Comparison of ENCODE assay signal across 11 cellular contexts in genomic region chr6:13725570-13725969, GRCh38. TPM values are rescaled to one million over a fixed set of nuclear protein-coding genes. Genes with fewer than 3 reads are reported as not detected.
A peak's percentile ranks its signal among the peaks of the same experiment; 100 is the strongest.
DNase-seq lines count a peak whose midpoint lies in the region; ATAC-seq, FAIRE-seq and TF ChIP-seq lines count a peak whose summit lies in the region.
"Had no signal": no experiment of that assay in that cellular context is flagged by ENCODE, and none has a peak within 500 bp of the region (broad histone marks: within the 10 kb centered on the region; RNA-seq: fewer than 3 reads in every experiment).

No MANE protein-coding gene starts in this region.

- H2AFZ ChIP-seq in SK-N-SH (ENCODE audit: low read depth): no peak overlapping the region

- peak overlapping the region; percentile 58 to 75 (median 60) for H3K4me3 Mint-ChIP-seq in T-cell

- no peaks in the 10 kb centered on the region for H3F3A ChIP-seq in SK-N-SH (replicated peaks; ENCODE audit: insufficient read depth)

- CTCF ChIA-PET in SK-N-SH (lab: Yijun Ruan, JAX) (interaction anchor here (0.7 kb wide), 1 partner anchor 13 kb away, joined by 3 read pairs; no protein-coding TSS in a partner anchor), T-cell (lab: Charles Lee) (interaction anchor here (0.6 to 0.7 kb wide), 3 partner anchors 49 to 1404 kb away, joined by 4 to 5 read pairs (median 5); no protein-coding TSS in a partner anchor)

- H3K27ac Mint-ChIP-seq in T-cell: peak overlapping the region; percentile 92 to 97

- H3K79me2 ChIP-seq in SK-N-SH (ENCODE audit: insufficient read depth): no peaks in the 10 kb centered on the region

- FAIRE-seq in bronchial epithelial cell (lab: Jason Lieb, UNC) (peak; percentile 92), small intestine (lab: Jason Lieb, UNC) (no peak)
- FAIRE-seq: islet of Langerhans had no signal

- no peaks in the 10 kb centered on the region for H3K9me3 ChIP-seq in SK-N-SH
- H3K9me3 ChIP-seq in small intestine (ENCODE audit: control insufficient read depth, low read depth): no peaks in the 10 kb centered on the region

- H3K27me3 ChIP-seq in SK-N-SH (ENCODE audit: insufficient read depth): no peaks in the 10 kb centered on the region
- no peaks in the 10 kb centered on the region for H3K27me3 ChIP-seq in bronchial epithelial cell (ENCODE audit: control insufficient read depth, insufficient read depth, low read length)
- no peaks in the 10 kb centered on the region for H3K27me3 ChIP-seq in small intestine (ENCODE audit: control insufficient read depth in 2 of 2, insufficient read depth in 2 of 2, low read length in 2 of 2)

- no peak for DNase-seq in SK-N-SH
- DNase-seq in T-cell: peak in 4 of 34 experiments; percentile 11 to 25 (median 16)
- peak; percentile 98 for DNase-seq in bronchial epithelial cell (ENCODE audit: low read depth)
- peak; percentile 51 for DNase-seq in stimulated activated CD4-positive, alpha-beta T cell treated with anti-CD3 and anti-CD28 coated beads, Interleukin-4, amount 100 ng/mL, for 24 hours
- no peak for DNase-seq in hypothalamus (lab: John Stamatoyannopoulos, UW)
- DNase-seq in small intestine: no peak
- no peak for DNase-seq in NAMALWA (ENCODE audit: low spot score)
- DNase-seq: ACHN had no signal

- H3K9ac ChIP-seq in SK-N-SH: no peak overlapping the region

- 46% methylated on average over 2 of the region's 2 CpGs for WGBS in SK-N-SH (ENCODE audit: low lambda C conversion rate)
- 64 to 74% (median 67%) methylated on average over 2 of the region's 2 CpGs for WGBS in small intestine, 3 donors

- TF ChIP-seq RAD21 in SK-N-SH (IDR thresholded peaks at IDR 0.05; ENCODE audit: low read length): no peak

- no peaks in the 10 kb centered on the region for H3K9me2 ChIP-seq in SK-N-SH

- POLR2A ChIA-PET in SK-N-SH (lab: Yijun Ruan, JAX) (no interaction called here), T-cell (lab: Charles Lee) (no interaction called here)

- H3K36me3 ChIP-seq in SK-N-SH (replicated peaks in 1 of 2; ENCODE audit: control insufficient read depth in 1 of 2, insufficient read depth in 2 of 2, low read length in 1 of 2): no peaks in the 10 kb centered on the region
- H3K36me3 ChIP-seq in bronchial epithelial cell (ENCODE audit: control insufficient read depth, insufficient read depth, low read length): no peaks in the 10 kb centered on the region
- H3K36me3 ChIP-seq in small intestine (ENCODE audit: control insufficient read depth in 2 of 2, insufficient read depth in 2 of 2, low read length in 2 of 2): no peaks in the 10 kb centered on the region

- no peaks in the 10 kb centered on the region for H4K20me1 ChIP-seq in SK-N-SH (ENCODE audit: insufficient read depth)

- H3K4me2 ChIP-seq in SK-N-SH: no peak overlapping the region

- no peaks in the 10 kb centered on the region for H3K27me3 Mint-ChIP-seq in T-cell

- TF ChIP-seq CTCF in SK-N-SH (IDR thresholded peaks at IDR 0.05) (no peak), bronchial epithelial cell (IDR thresholded peaks at IDR 0.05; ENCODE audit: insufficient read depth, low read length, severe bottlenecking) (no peak)

- H3K4me3 ChIP-seq in SK-N-SH (ENCODE audit: low read depth in 2 of 2, low read length in 1 of 2) (no peak overlapping the region), bronchial epithelial cell (ENCODE audit: low read depth, low read length) (no peak overlapping the region), small intestine (ENCODE audit: low read depth in 1 of 2, low read length in 2 of 2) (no peak overlapping the region)

- H3K9me3 Mint-ChIP-seq in T-cell: no peaks in the 10 kb centered on the region

- H3K4me1 ChIP-seq in SK-N-SH (ENCODE audit: control insufficient read depth in 1 of 2, insufficient read depth in 2 of 2, low read depth in 1 of 2, low read length in 1 of 2) (peaks cover 0 to 14% of the 10 kb centered on the region in 2 experiments; a peak in 3 of 4 replicates), small intestine (ENCODE audit: control insufficient read depth in 2 of 2, insufficient read depth in 1 of 2, low read depth in 1 of 2, low read length in 1 of 2) (no peaks in the 10 kb centered on the region)

- H3K36me3 Mint-ChIP-seq in T-cell: no peaks in the 10 kb centered on the region

- no peak for TF ChIP-seq EP300 in SK-N-SH (IDR thresholded peaks at IDR 0.05; ENCODE audit: borderline replicate concordance in 1 of 2, low read depth in 1 of 2, low read length in 1 of 2)

- no peak overlapping the region for H3K27ac ChIP-seq in SK-N-SH (ENCODE audit: low read depth in 2 of 2, low read length in 1 of 2)
- H3K27ac ChIP-seq in small intestine (ENCODE audit: low read depth in 1 of 2, low read length in 1 of 2): no peak overlapping the region

- H3K4me1 Mint-ChIP-seq in T-cell: peaks cover 25 to 41% (median 37%) of the 10 kb centered on the region in 3 donors

- ATAC-seq in SK-N-SH treated with all-trans-retinoic acid at 6 μM for 48 hours (no peak), T-cell (replicated peaks in 1 of 4) (peak; percentile 77 to 96 (median 88))
- ATAC-seq: Panc1 had no signal

TF ChIP-seq in SK-N-SH, 30 proteins besides CTCF, POLR2A, EP300 and RAD21 (continues in another document):
- no peak for TF ChIP-seq GABPA (IDR thresholded peaks at IDR 0.05; ENCODE audit: low read depth)
- no peak for TF ChIP-seq PBX3 (IDR thresholded peaks at IDR 0.05)

TF ChIP-seq in SK-N-SH treated with all-trans-retinoic acid at 6 μM for 48 hours, 23 proteins besides CTCF, POLR2A, EP300 and RAD21 (continues in another document):
- no peak for TF ChIP-seq TCF4 (CRISPR knock-in tag; IDR thresholded peaks at IDR 0.05; ENCODE audit: borderline replicate concordance)
- TF ChIP-seq TSHZ2 (CRISPR knock-in tag; IDR thresholded peaks at IDR 0.05): no peak
- TF ChIP-seq TOX (CRISPR knock-in tag; IDR thresholded peaks at IDR 0.05; ENCODE audit: borderline replicate concordance): no peak
- no peak for TF ChIP-seq ZFP30 (CRISPR knock-in tag; IDR thresholded peaks at IDR 0.05)
- no peak for TF ChIP-seq CSRNP3 (CRISPR knock-in tag; IDR thresholded peaks at IDR 0.05)
- no peak for TF ChIP-seq CREB5 (CRISPR knock-in tag; IDR thresholded peaks at IDR 0.05; ENCODE audit: low read depth)
- no peak for TF ChIP-seq BACH2 (CRISPR knock-in tag; IDR thresholded peaks at IDR 0.05; ENCODE audit: borderline replicate concordance)
- no peak for TF ChIP-seq ZC3H10 (CRISPR knock-in tag; IDR thresholded peaks at IDR 0.05)
- no peak for TF ChIP-seq ZNF8 (CRISPR knock-in tag; IDR thresholded peaks at IDR 0.05)
- TF ChIP-seq GLIS3 (CRISPR knock-in tag; IDR thresholded peaks at IDR 0.05): no peak
- no peak for TF ChIP-seq RARB (CRISPR knock-in tag; IDR thresholded peaks at IDR 0.05)
- no peak for TF ChIP-seq CSDC2 (CRISPR knock-in tag; IDR thresholded peaks at IDR 0.05)
- TF ChIP-seq PPARA (CRISPR knock-in tag; IDR thresholded peaks at IDR 0.05; ENCODE audit: borderline replicate concordance): no peak

RNA-seq across cellular contexts. Expression of gene RANBP9, which starts 13.9 kb away (rescaled TPM):
- polyA plus RNA-seq in SK-N-SH (2012; rRNA removed) (19.9 and 20.4 TPM in 2 replicates), small intestine (10 to 100 TPM; 14.1 to 22.4 (median 14.6) TPM)
- 27.5 and 31.5 TPM in 2 replicates for polyA plus RNA-seq in SK-N-SH (2012; cell fraction: cytosol; rRNA removed)
- 14.6 and 34.6 TPM in 2 replicates for polyA plus RNA-seq in SK-N-SH (2012; cell fraction: nucleus; rRNA removed)
- total RNA-seq in T-cell (10 to 100 TPM; 44.9 to 59.4 (median 46.8) TPM), bronchial epithelial cell (27.4 and 39.4 TPM in 2 replicates)

Comparison
In these comparisons a context has a peak if more than half of its experiments do, and no peak if none do; other contexts are left out.
1. DNase-seq: peak in bronchial epithelial cell (single experiment) and stimulated activated CD4-positive, alpha-beta T cell treated with anti-CD3 and anti-CD28 coated beads, Interleukin-4, amount 100 ng/mL, for 24 hours (single experiment); none in SK-N-SH (single experiment), hypothalamus (0 of 51), small intestine (single experiment) and NAMALWA (single experiment).